ENCODE assay signal across 1 cellular context in the genomic region with DNA sequence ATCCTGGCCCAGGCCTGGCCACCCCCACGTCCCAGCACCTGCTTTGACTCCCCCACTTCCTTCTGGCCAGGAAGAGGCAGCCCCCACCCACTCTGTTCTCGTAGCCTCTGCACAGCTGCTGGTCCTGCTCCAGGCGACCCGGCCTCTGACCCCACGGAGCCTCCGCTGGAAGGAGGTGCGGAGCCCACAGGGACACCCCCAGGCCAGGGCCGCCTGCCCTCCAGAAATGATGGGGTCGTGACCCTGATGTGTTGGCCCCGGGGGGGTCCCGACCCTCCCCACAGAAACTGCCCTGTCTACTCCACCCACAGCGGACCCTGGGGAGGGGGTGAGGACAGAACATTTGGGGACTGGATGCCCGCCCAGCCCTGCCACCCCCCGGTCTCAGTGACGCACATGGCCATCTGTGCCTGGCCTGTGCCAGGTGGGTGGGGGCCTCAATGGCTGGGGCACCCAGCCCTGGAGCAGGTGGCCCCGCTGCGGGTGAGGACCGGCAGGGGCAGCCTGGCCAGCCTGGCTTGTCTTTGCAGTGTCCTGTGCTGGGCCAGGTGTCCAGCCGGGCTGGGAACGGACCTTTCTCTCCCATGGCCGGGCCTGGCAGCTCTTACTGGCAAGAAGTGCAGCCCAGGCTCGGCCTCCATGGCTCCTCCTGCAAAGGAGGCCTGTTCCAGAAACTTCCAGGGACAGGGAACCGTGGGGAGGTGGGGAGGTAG.
TF ChIP-seq lines count a peak whose summit lies in the region.

No MANE protein-coding gene starts in this region.

TF ChIP-seq in H1, 55 proteins besides CTCF, POLR2A, EP300 and RAD21 (continued from another document):
- TF ChIP-seq, protein P1, sequence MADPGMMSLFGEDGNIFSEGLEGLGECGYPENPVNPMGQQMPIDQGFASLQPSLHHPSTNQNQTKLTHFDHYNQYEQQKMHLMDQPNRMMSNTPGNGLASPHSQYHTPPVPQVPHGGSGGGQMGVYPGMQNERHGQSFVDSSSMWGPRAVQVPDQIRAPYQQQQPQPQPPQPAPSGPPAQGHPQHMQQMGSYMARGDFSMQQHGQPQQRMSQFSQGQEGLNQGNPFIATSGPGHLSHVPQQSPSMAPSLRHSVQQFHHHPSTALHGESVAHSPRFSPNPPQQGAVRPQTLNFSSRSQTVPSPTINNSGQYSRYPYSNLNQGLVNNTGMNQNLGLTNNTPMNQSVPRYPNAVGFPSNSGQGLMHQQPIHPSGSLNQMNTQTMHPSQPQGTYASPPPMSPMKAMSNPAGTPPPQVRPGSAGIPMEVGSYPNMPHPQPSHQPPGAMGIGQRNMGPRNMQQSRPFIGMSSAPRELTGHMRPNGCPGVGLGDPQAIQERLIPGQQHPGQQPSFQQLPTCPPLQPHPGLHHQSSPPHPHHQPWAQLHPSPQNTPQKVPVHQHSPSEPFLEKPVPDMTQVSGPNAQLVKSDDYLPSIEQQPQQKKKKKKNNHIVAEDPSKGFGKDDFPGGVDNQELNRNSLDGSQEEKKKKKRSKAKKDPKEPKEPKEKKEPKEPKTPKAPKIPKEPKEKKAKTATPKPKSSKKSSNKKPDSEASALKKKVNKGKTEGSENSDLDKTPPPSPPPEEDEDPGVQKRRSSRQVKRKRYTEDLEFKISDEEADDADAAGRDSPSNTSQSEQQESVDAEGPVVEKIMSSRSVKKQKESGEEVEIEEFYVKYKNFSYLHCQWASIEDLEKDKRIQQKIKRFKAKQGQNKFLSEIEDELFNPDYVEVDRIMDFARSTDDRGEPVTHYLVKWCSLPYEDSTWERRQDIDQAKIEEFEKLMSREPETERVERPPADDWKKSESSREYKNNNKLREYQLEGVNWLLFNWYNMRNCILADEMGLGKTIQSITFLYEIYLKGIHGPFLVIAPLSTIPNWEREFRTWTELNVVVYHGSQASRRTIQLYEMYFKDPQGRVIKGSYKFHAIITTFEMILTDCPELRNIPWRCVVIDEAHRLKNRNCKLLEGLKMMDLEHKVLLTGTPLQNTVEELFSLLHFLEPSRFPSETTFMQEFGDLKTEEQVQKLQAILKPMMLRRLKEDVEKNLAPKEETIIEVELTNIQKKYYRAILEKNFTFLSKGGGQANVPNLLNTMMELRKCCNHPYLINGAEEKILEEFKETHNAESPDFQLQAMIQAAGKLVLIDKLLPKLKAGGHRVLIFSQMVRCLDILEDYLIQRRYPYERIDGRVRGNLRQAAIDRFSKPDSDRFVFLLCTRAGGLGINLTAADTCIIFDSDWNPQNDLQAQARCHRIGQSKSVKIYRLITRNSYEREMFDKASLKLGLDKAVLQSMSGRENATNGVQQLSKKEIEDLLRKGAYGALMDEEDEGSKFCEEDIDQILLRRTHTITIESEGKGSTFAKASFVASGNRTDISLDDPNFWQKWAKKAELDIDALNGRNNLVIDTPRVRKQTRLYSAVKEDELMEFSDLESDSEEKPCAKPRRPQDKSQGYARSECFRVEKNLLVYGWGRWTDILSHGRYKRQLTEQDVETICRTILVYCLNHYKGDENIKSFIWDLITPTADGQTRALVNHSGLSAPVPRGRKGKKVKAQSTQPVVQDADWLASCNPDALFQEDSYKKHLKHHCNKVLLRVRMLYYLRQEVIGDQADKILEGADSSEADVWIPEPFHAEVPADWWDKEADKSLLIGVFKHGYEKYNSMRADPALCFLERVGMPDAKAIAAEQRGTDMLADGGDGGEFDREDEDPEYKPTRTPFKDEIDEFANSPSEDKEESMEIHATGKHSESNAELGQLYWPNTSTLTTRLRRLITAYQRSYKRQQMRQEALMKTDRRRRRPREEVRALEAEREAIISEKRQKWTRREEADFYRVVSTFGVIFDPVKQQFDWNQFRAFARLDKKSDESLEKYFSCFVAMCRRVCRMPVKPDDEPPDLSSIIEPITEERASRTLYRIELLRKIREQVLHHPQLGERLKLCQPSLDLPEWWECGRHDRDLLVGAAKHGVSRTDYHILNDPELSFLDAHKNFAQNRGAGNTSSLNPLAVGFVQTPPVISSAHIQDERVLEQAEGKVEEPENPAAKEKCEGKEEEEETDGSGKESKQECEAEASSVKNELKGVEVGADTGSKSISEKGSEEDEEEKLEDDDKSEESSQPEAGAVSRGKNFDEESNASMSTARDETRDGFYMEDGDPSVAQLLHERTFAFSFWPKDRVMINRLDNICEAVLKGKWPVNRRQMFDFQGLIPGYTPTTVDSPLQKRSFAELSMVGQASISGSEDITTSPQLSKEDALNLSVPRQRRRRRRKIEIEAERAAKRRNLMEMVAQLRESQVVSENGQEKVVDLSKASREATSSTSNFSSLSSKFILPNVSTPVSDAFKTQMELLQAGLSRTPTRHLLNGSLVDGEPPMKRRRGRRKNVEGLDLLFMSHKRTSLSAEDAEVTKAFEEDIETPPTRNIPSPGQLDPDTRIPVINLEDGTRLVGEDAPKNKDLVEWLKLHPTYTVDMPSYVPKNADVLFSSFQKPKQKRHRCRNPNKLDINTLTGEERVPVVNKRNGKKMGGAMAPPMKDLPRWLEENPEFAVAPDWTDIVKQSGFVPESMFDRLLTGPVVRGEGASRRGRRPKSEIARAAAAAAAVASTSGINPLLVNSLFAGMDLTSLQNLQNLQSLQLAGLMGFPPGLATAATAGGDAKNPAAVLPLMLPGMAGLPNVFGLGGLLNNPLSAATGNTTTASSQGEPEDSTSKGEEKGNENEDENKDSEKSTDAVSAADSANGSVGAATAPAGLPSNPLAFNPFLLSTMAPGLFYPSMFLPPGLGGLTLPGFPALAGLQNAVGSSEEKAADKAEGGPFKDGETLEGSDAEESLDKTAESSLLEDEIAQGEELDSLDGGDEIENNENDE (IDR thresholded peaks at IDR 0.05; ENCODE audit: insufficient replicate concordance, low read length) = no peak
- no peak for TF ChIP-seq SP4 (IDR thresholded peaks at IDR 0.05; ENCODE audit: low read length)
TF ChIP-seq in H1: peak in this region for 0.
